1 cellular context compared by ENCODE assay signal in the genomic region with DNA sequence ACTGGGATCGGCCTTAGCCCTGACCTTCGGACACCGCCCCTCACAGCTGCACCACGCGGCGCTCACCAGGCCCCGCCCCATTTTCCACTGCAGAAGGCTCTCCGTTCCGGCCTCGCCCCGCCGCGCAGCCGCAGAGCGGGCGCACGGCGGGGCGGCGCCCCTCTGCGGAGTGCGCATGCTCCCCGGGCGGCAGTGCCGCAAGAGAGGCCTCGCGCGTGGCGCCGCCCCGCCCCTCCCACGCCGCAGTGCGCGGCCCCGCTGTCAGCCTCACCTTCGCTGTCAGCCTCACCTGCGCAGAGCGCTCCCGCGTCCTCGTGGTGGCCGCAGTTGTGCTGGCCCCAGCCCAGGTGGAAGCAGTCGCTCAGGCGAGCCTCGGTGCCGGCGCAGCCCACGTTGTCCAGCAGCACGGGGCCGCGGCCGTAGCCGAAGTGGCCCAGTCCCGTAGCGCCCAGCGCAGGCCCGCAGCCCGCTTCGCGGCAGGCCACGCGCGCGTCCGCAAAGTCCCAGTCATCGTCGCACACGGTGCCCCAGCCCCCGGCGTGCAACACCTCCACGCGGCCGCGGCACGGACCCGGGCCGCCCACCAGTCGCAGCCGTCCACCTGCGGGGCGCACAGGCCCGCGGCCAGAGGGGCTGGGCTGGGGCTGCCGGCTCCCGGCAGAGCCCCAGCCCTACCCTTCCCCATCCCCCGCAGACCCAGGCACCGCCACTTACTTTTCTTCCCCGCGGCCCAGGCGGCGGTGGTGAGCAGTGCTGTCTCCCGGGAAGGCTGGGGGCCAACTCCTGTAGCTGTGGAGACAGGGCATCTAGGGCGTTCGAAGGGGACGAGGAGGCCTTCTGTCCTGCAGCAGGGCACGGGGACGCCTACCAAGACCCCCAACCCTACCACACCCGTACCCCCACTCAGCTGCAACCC.
TF ChIP-seq lines count a peak whose summit lies in the region.

No MANE protein-coding gene starts in this region.

TF ChIP-seq in HepG2, 621 proteins besides CTCF, POLR2A, EP300 and RAD21 (continues in another document):
- no peak for TF ChIP-seq ZNF674 (CRISPR knock-in tag; IDR thresholded peaks at IDR 0.05; ENCODE audit: low read depth)
- TF ChIP-seq TOPORS (CRISPR knock-in tag; IDR thresholded peaks at IDR 0.05), result peak; percentile 97
- TF ChIP-seq AHR (CRISPR knock-in tag; IDR thresholded peaks at IDR 0.05), result no peak
- no peak for TF ChIP-seq EZH2 (conservative IDR thresholded peaks at IDR 0.05; ENCODE audit: low read depth, low read length)
- TF ChIP-seq ISL2 (CRISPR knock-in tag; IDR thresholded peaks at IDR 0.05), result no peak
- TF ChIP-seq THAP11 (CRISPR knock-in tag; IDR thresholded peaks at IDR 0.05), result peak; percentile 52; the same call in 1 of the 2 replicates
- TF ChIP-seq SALL1 (CRISPR knock-in tag; IDR thresholded peaks at IDR 0.05), result peak; percentile 91
- TF ChIP-seq CREB1 (IDR thresholded peaks at IDR 0.05), result no peak
- no peak for TF ChIP-seq CREB1 (CRISPR knock-in tag; IDR thresholded peaks at IDR 0.05)
- TF ChIP-seq, protein P1, sequence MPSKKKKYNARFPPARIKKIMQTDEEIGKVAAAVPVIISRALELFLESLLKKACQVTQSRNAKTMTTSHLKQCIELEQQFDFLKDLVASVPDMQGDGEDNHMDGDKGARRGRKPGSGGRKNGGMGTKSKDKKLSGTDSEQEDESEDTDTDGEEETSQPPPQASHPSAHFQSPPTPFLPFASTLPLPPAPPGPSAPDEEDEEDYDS (CRISPR knock-in tag; IDR thresholded peaks at IDR 0.05), result peak; percentile 45
- TF ChIP-seq, protein P2, sequence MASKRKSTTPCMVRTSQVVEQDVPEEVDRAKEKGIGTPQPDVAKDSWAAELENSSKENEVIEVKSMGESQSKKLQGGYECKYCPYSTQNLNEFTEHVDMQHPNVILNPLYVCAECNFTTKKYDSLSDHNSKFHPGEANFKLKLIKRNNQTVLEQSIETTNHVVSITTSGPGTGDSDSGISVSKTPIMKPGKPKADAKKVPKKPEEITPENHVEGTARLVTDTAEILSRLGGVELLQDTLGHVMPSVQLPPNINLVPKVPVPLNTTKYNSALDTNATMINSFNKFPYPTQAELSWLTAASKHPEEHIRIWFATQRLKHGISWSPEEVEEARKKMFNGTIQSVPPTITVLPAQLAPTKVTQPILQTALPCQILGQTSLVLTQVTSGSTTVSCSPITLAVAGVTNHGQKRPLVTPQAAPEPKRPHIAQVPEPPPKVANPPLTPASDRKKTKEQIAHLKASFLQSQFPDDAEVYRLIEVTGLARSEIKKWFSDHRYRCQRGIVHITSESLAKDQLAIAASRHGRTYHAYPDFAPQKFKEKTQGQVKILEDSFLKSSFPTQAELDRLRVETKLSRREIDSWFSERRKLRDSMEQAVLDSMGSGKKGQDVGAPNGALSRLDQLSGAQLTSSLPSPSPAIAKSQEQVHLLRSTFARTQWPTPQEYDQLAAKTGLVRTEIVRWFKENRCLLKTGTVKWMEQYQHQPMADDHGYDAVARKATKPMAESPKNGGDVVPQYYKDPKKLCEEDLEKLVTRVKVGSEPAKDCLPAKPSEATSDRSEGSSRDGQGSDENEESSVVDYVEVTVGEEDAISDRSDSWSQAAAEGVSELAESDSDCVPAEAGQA (IDR thresholded peaks at IDR 0.05; ENCODE audit: low read depth), result no peak
- TF ChIP-seq, protein P2 (CRISPR knock-in tag; IDR thresholded peaks at IDR 0.05; ENCODE audit: borderline replicate concordance), result no peak; the same call in 1 of the 2 replicates
- TF ChIP-seq ZNF530 (CRISPR knock-in tag; IDR thresholded peaks at IDR 0.05; ENCODE audit: low read depth), result no peak
- peak; percentile 19; the same call in 1 of the 2 replicates for TF ChIP-seq ARID2 (CRISPR knock-in tag; IDR thresholded peaks at IDR 0.05; ENCODE audit: borderline replicate concordance)
- peak; percentile 80 for TF ChIP-seq ZNF883 (CRISPR knock-in tag; IDR thresholded peaks at IDR 0.05; ENCODE audit: not compliant biosample characterization)
- TF ChIP-seq ZBTB3 (CRISPR knock-in tag; IDR thresholded peaks at IDR 0.05; ENCODE audit: borderline replicate concordance, low read depth), result no peak
- TF ChIP-seq ZNF768 (CRISPR knock-in tag; IDR thresholded peaks at IDR 0.05), result peak; percentile 72; the same call in 1 of the 2 replicates
- TF ChIP-seq NFE2 (CRISPR knock-in tag; IDR thresholded peaks at IDR 0.05), result no peak
- TF ChIP-seq, protein P3, sequence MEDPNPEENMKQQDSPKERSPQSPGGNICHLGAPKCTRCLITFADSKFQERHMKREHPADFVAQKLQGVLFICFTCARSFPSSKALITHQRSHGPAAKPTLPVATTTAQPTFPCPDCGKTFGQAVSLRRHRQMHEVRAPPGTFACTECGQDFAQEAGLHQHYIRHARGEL (CRISPR knock-in tag; IDR thresholded peaks at IDR 0.05), result no peak
- TF ChIP-seq ZNF367 (CRISPR knock-in tag; IDR thresholded peaks at IDR 0.05; ENCODE audit: borderline replicate concordance), result peak; percentile 26; the same call in 1 of the 2 replicates
- no peak for TF ChIP-seq THYN1 (CRISPR knock-in tag; IDR thresholded peaks at IDR 0.05; ENCODE audit: borderline replicate concordance, low read depth)
- no peak for TF ChIP-seq SUZ12 (IDR thresholded peaks at IDR 0.05; ENCODE audit: low read depth, low read length)
- TF ChIP-seq, protein P4, sequence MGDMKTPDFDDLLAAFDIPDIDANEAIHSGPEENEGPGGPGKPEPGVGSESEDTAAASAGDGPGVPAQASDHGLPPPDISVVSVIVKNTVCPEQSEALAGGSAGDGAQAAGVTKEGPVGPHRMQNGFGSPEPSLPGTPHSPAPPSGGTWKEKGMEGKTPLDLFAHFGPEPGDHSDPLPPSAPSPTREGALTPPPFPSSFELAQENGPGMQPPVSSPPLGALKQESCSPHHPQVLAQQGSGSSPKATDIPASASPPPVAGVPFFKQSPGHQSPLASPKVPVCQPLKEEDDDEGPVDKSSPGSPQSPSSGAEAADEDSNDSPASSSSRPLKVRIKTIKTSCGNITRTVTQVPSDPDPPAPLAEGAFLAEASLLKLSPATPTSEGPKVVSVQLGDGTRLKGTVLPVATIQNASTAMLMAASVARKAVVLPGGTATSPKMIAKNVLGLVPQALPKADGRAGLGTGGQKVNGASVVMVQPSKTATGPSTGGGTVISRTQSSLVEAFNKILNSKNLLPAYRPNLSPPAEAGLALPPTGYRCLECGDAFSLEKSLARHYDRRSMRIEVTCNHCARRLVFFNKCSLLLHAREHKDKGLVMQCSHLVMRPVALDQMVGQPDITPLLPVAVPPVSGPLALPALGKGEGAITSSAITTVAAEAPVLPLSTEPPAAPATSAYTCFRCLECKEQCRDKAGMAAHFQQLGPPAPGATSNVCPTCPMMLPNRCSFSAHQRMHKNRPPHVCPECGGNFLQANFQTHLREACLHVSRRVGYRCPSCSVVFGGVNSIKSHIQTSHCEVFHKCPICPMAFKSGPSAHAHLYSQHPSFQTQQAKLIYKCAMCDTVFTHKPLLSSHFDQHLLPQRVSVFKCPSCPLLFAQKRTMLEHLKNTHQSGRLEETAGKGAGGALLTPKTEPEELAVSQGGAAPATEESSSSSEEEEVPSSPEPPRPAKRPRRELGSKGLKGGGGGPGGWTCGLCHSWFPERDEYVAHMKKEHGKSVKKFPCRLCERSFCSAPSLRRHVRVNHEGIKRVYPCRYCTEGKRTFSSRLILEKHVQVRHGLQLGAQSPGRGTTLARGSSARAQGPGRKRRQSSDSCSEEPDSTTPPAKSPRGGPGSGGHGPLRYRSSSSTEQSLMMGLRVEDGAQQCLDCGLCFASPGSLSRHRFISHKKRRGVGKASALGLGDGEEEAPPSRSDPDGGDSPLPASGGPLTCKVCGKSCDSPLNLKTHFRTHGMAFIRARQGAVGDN (CRISPR knock-in tag; IDR thresholded peaks at IDR 0.05), result peak; percentile 97
- no peak; the same call in 1 of the 2 replicates for TF ChIP-seq EED (CRISPR knock-in tag; IDR thresholded peaks at IDR 0.05)
- TF ChIP-seq, protein P5, sequence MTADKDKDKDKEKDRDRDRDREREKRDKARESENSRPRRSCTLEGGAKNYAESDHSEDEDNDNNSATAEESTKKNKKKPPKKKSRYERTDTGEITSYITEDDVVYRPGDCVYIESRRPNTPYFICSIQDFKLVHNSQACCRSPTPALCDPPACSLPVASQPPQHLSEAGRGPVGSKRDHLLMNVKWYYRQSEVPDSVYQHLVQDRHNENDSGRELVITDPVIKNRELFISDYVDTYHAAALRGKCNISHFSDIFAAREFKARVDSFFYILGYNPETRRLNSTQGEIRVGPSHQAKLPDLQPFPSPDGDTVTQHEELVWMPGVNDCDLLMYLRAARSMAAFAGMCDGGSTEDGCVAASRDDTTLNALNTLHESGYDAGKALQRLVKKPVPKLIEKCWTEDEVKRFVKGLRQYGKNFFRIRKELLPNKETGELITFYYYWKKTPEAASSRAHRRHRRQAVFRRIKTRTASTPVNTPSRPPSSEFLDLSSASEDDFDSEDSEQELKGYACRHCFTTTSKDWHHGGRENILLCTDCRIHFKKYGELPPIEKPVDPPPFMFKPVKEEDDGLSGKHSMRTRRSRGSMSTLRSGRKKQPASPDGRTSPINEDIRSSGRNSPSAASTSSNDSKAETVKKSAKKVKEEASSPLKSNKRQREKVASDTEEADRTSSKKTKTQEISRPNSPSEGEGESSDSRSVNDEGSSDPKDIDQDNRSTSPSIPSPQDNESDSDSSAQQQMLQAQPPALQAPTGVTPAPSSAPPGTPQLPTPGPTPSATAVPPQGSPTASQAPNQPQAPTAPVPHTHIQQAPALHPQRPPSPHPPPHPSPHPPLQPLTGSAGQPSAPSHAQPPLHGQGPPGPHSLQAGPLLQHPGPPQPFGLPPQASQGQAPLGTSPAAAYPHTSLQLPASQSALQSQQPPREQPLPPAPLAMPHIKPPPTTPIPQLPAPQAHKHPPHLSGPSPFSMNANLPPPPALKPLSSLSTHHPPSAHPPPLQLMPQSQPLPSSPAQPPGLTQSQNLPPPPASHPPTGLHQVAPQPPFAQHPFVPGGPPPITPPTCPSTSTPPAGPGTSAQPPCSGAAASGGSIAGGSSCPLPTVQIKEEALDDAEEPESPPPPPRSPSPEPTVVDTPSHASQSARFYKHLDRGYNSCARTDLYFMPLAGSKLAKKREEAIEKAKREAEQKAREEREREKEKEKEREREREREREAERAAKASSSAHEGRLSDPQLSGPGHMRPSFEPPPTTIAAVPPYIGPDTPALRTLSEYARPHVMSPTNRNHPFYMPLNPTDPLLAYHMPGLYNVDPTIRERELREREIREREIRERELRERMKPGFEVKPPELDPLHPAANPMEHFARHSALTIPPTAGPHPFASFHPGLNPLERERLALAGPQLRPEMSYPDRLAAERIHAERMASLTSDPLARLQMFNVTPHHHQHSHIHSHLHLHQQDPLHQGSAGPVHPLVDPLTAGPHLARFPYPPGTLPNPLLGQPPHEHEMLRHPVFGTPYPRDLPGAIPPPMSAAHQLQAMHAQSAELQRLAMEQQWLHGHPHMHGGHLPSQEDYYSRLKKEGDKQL (CRISPR knock-in tag; IDR thresholded peaks at IDR 0.05; ENCODE audit: low read depth), result no peak
- TF ChIP-seq ZNF713 (CRISPR knock-in tag; IDR thresholded peaks at IDR 0.05), result peak; percentile 79; the same call in 1 of the 2 replicates
- TF ChIP-seq, protein P6, sequence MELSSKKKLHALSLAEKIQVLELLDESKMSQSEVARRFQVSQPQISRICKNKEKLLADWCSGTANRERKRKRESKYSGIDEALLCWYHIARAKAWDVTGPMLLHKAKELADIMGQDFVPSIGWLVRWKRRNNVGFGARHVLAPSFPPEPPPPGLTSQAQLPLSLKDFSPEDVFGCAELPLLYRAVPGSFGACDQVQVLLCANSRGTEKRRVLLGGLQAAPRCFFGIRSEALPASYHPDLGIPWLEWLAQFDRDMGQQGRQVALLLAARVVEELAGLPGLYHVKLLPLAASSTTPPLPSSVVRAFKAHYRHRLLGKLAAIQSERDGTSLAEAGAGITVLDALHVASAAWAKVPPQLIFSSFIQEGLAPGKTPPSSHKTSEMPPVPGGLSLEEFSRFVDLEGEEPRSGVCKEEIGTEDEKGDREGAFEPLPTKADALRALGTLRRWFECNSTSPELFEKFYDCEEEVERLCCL (CRISPR knock-in tag; IDR thresholded peaks at IDR 0.05; ENCODE audit: borderline replicate concordance), result no peak
- no peak for TF ChIP-seq ZFP37 (CRISPR knock-in tag; IDR thresholded peaks at IDR 0.05; ENCODE audit: borderline replicate concordance)
- TF ChIP-seq, protein P7, sequence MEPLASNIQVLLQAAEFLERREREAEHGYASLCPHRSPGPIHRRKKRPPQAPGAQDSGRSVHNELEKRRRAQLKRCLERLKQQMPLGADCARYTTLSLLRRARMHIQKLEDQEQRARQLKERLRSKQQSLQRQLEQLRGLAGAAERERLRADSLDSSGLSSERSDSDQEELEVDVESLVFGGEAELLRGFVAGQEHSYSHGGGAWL (CRISPR knock-in tag; IDR thresholded peaks at IDR 0.05), result peak; percentile 86; the same call in 1 of the 2 replicates
- TF ChIP-seq, protein P8, sequence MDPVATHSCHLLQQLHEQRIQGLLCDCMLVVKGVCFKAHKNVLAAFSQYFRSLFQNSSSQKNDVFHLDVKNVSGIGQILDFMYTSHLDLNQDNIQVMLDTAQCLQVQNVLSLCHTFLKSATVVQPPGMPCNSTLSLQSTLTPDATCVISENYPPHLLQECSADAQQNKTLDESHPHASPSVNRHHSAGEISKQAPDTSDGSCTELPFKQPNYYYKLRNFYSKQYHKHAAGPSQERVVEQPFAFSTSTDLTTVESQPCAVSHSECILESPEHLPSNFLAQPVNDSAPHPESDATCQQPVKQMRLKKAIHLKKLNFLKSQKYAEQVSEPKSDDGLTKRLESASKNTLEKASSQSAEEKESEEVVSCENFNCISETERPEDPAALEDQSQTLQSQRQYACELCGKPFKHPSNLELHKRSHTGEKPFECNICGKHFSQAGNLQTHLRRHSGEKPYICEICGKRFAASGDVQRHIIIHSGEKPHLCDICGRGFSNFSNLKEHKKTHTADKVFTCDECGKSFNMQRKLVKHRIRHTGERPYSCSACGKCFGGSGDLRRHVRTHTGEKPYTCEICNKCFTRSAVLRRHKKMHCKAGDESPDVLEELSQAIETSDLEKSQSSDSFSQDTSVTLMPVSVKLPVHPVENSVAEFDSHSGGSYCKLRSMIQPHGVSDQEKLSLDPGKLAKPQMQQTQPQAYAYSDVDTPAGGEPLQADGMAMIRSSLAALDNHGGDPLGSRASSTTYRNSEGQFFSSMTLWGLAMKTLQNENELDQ (CRISPR knock-in tag; IDR thresholded peaks at IDR 0.05; ENCODE audit: borderline replicate concordance), result no peak
